15 cellular contexts compared by ENCODE assay signal in the genomic region with DNA sequence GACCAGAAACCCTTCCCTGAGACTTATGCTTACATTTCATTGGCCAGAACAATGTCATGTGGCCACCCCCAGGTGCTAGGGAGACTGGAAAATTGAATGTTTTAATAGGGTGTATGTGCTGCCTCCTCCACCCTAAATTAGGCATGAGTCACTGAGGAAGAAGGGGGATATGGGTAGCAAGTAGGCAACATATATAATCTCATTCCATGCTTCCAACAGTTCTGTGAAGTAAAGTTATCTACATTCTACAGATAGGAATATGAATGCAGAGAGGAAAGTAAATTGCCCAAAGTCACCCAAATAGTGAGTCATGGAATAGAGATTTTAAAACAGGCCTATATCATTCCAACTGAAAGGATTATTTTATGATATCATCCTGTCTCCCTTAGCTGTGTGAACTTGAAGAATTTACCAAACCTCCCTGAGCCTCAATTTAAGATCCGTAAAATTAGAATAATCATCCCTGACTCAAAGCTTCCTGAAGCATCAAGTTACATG.
DNase-seq lines count a peak whose midpoint lies in the region; ATAC-seq, FAIRE-seq and TF ChIP-seq lines count a peak whose summit lies in the region.
"Had no signal": no experiment of that assay in that cellular context is flagged by ENCODE, and none has a peak within 500 bp of the region (broad histone marks: within the 10 kb centered on the region; RNA-seq: fewer than 3 reads in every experiment).

No MANE protein-coding gene starts in this region.

- no peaks in the 10 kb centered on the region for H3K79me2 ChIP-seq in K562 (ENCODE audit: control insufficient read depth, insufficient read depth, low read length)

- ATAC-seq in K562, result no peak
- ATAC-seq: left lobe of liver, Panc1 had no signal

- H3K27ac ChIP-seq in K562 (ENCODE audit: extremely low read depth, low read depth, low read length), result no peak overlapping the region
- no peak overlapping the region for H3K27ac ChIP-seq in iPS-20b (ENCODE audit: low read length)
- H3K27ac ChIP-seq in testis, result no peak overlapping the region
- H3K27ac ChIP-seq: ascending aorta, esophagus squamous epithelium had no signal

- H2AFZ ChIP-seq in K562 (ENCODE audit: low read depth, low read length), result no peak overlapping the region

- BruUV-seq in K562 (replicated peaks; lab: Mats Ljungman, UMichigan), result no TSS peak

- DNase-seq in AG08395 (ENCODE audit: low spot score), result peak; percentile 64
- DNase-seq in LHCN-M2 (ENCODE audit: low read depth), result peak; percentile 52
- DNase-seq in K562 (ENCODE audit: extremely low read depth in 1 of 4, low spot score in 3 of 4), result no peak
- DNase-seq in testis, result no peak
- no peak for DNase-seq in amniotic stem cell (lab: John Stamatoyannopoulos, UW)
- DNase-seq in 8988T, result no peak
- DNase-seq in stimulated activated naive CD4-positive, alpha-beta T cell treated with Interleukin-2 at 50 U/mL for 16 hours (lab: John Stamatoyannopoulos, UW), result no peak
- DNase-seq: activated effector memory CD4-positive, alpha-beta T cell treated with anti-CD3 and anti-CD28 coated beads, Interleukin-2, amount 50 U/mL, for 16 hours; DMS 273 treated with DMSO at 0.1 percent for 48 hours; esophagus squamous epithelium; NCI-H774 had no signal

- H3K4me2 ChIP-seq in K562 (ENCODE audit: insufficient read depth, low read length), result no peak overlapping the region

- TF ChIP-seq POLR2A in K562 (conservative IDR thresholded peaks at IDR 0.05) (no peak), testis (IDR thresholded peaks at IDR 0.05) (no peak)

- 11% methylated on average over 1 of the region's 1 CpG for WGBS in K562 (ENCODE audit: insufficient coverage, low coverage, missing lambda C conversion rate)
- WGBS in testis, 2 donors, result 94 to 100% methylated on average over 1 of the region's 1 CpG

- H3K27me3 ChIP-seq in K562 (ENCODE audit: control insufficient read depth in 2 of 2, insufficient read depth in 2 of 2, low read length in 2 of 2) (peaks cover 0 to 2% of the 10 kb centered on the region in 2 experiments; a peak in 1 of 5 replicates), iPS-20b (ENCODE audit: insufficient read depth, low read length) (no peaks in the 10 kb centered on the region), testis (no peaks in the 10 kb centered on the region)
- H3K27me3 ChIP-seq: ascending aorta, esophagus squamous epithelium had no signal

- FAIRE-seq in K562 (lab: Jason Lieb, UNC), result no peak

- H3K4me1 ChIP-seq in K562 (replicated peaks in 1 of 2; ENCODE audit: control insufficient read depth in 2 of 2, insufficient read depth in 2 of 2, low read length in 2 of 2) (no peaks in the 10 kb centered on the region; a peak in 1 of 5 replicates), iPS-20b (ENCODE audit: insufficient read depth, low read length) (peaks cover 16% of the 10 kb centered on the region; the same call in 1 of the 2 replicates), testis (no peaks in the 10 kb centered on the region)
- H3K4me1 ChIP-seq: ascending aorta, esophagus squamous epithelium had no signal

- H4K20me1 ChIP-seq in K562 (replicated peaks; ENCODE audit: control insufficient read depth, insufficient read depth, low read length), result no peaks in the 10 kb centered on the region

- H3K9me1 ChIP-seq in K562 (ENCODE audit: control insufficient read depth, insufficient read depth, low read length), result no peaks in the 10 kb centered on the region

- no peak for TF ChIP-seq EP300 in K562 (IDR thresholded peaks at IDR 0.05; ENCODE audit: low read length)

- no peak overlapping the region for H3K9ac ChIP-seq in K562 (ENCODE audit: insufficient read depth in 1 of 2, low read depth in 2 of 2, low read length in 2 of 2)
- no peak overlapping the region for H3K9ac ChIP-seq in iPS-20b (ENCODE audit: low read depth, low read length)

- no peak for TF ChIP-seq CTCF in K562 (IDR thresholded peaks at IDR 0.05 in 2 of 3, conservative IDR thresholded peaks at IDR 0.05 in 1 of 3; ENCODE audit: insufficient read depth in 2 of 3, low read depth in 1 of 3, low read length in 3 of 3)
- no peak for TF ChIP-seq CTCF in testis (IDR thresholded peaks at IDR 0.05)

- H3K4me3 ChIP-seq in K562 (no peak overlapping the region), iPS-20b (ENCODE audit: low read length) (peak overlapping the region; percentile 1; the same call in 1 of the 2 replicates), testis (no peak overlapping the region)
- H3K4me3 ChIP-seq: ascending aorta, esophagus squamous epithelium had no signal

- in situ Hi-C loops in K562 (cut with MboI), result no loop called here

- no peak for TF ChIP-seq RAD21 in K562 (CRISPR knock-in tag; conservative IDR thresholded peaks at IDR 0.05 in 1 of 2, IDR thresholded peaks at IDR 0.05 in 1 of 2)

- H3K36me3 ChIP-seq in K562 (ENCODE audit: control insufficient read depth, insufficient read depth, low read length) (no peaks in the 10 kb centered on the region), iPS-20b (ENCODE audit: insufficient read depth, low read depth, low read length) (no peaks in the 10 kb centered on the region), testis (ENCODE audit: low read depth, missing control alignments) (no peaks in the 10 kb centered on the region)
- H3K36me3 ChIP-seq: ascending aorta, esophagus squamous epithelium had no signal

- CTCF ChIA-PET in K562 (lab: Yijun Ruan, JAX; ENCODE audit: low intra/inter-chr PET ratio), result no interaction called here

- intact Hi-C loops in K562 (cut with micrococcal nuclease), result no loop called here
- intact Hi-C loops in testis (cut with DNase I; ENCODE audit: low total_unique reads), result no loop called here

- POLR2A ChIA-PET in K562 (lab: Yijun Ruan, JAX), result interaction anchor here (0.6 kb wide), 1 partner anchor 15 kb away, joined by 3 read pairs; no protein-coding TSS in a partner anchor

- H3K9me3 ChIP-seq in K562 (replicated peaks; ENCODE audit: control insufficient read depth, insufficient read depth, low read depth, low read length) (no peaks in the 10 kb centered on the region), iPS-20b (ENCODE audit: insufficient read depth, low read depth, low read length) (no peaks in the 10 kb centered on the region), testis (no peaks in the 10 kb centered on the region)
- H3K9me3 ChIP-seq: ascending aorta, esophagus squamous epithelium had no signal

TF ChIP-seq in K562, 482 proteins besides CTCF, POLR2A, EP300 and RAD21 (continues in another document):
- TF ChIP-seq MCM2 (IDR thresholded peaks at IDR 0.05; ENCODE audit: low read depth) (no peak), CBFA2T2 (conservative IDR thresholded peaks at IDR 0.05) (0 out of 2 replicates have a peak, but pooled peaks have one; percentile 6), BMI1 (IDR thresholded peaks at IDR 0.05; ENCODE audit: low read length) (no peak), FOSL1 (tag; conservative IDR thresholded peaks at IDR 0.05) (peak; percentile 60)

Comparison
In these comparisons a context has a peak if more than half of its experiments do, and no peak if none do; other contexts are left out.
1. DNase-seq: peak in AG08395 (single experiment) and LHCN-M2 (single experiment); none in K562 (0 of 4), testis (single experiment), amniotic stem cell (single experiment), 8988T (single experiment) and stimulated activated naive CD4-positive, alpha-beta T cell treated with Interleukin-2 at 50 U/mL for 16 hours (single experiment).